Comparison of ENCODE assay signal across 17 cellular contexts in genomic region chr14:76314521-76314951, GRCh38.
DNase-seq lines count a peak whose midpoint lies in the region; ATAC-seq and TF ChIP-seq lines count a peak whose summit lies in the region.
"Had no signal": no experiment of that assay in that cellular context is flagged by ENCODE, and none has a peak within 500 bp of the region (broad histone marks: within the 10 kb centered on the region; RNA-seq: fewer than 3 reads in every experiment).

No MANE protein-coding gene starts in this region.

- peaks cover 42% of the 10 kb centered on the region for H3K4me1 ChIP-seq in iPS-20b (ENCODE audit: insufficient read depth, low read length)
- no peaks in the 10 kb centered on the region for H3K4me1 ChIP-seq in upper lobe of right lung

- DNase-seq in NCI-H82 (lab: John Stamatoyannopoulos, UW) (peak; percentile 28), NCI-H82 treated with DMSO at 0.1 percent for 48 hours (lab: John Stamatoyannopoulos, UW; ENCODE audit: unreplicated experiment) (no peak), WERI-Rb-1 (peak; percentile 63), upper lobe of right lung (peak; percentile 20), NCI-H345 (lab: John Stamatoyannopoulos, UW) (no peak), NCI-H1436 treated with DMSO at 0.1 percent for 48 hours (lab: John Stamatoyannopoulos, UW) (no peak)
- DNase-seq: COR-L47, DMS53, MG63, NCI-H1105, NCI-H1930, NCI-H510A treated with DMSO at 0.1 percent for 48 hours had no signal

- H3K27me3 ChIP-seq in WERI-Rb-1 (ENCODE audit: insufficient read depth, low read depth, severe bottlenecking) (no peaks in the 10 kb centered on the region), iPS-20b (ENCODE audit: insufficient read depth, low read length) (peaks cover 76% of the 10 kb centered on the region), upper lobe of right lung (no peaks in the 10 kb centered on the region)
- H3K27me3 ChIP-seq: MG63 had no signal

- H3K4me3 ChIP-seq in WERI-Rb-1 (ENCODE audit: low read depth, low read length) (no peak overlapping the region), iPS-20b (ENCODE audit: low read length) (peak overlapping the region; percentile 6; the same call in 1 of the 2 replicates), upper lobe of right lung (no peak overlapping the region)
- H3K4me3 ChIP-seq: GM12878, MG63 had no signal

- H3K36me3 ChIP-seq in WERI-Rb-1 (no peaks in the 10 kb centered on the region), iPS-20b (ENCODE audit: insufficient read depth, low read depth, low read length) (no peaks in the 10 kb centered on the region), upper lobe of right lung (no peaks in the 10 kb centered on the region)
- H3K36me3 ChIP-seq: MG63 had no signal

- no peaks in the 10 kb centered on the region for H3K9me3 ChIP-seq in WERI-Rb-1 (ENCODE audit: severe bottlenecking)
- H3K9me3 ChIP-seq in iPS-20b (ENCODE audit: insufficient read depth, low read depth, low read length): no peaks in the 10 kb centered on the region
- no peaks in the 10 kb centered on the region for H3K9me3 ChIP-seq in upper lobe of right lung
- H3K9me3 ChIP-seq: MG63 had no signal

- peak overlapping the region; percentile 7; the same call in 1 of the 2 replicates for H3K9ac ChIP-seq in iPS-20b (ENCODE audit: low read depth, low read length)
- H3K9ac ChIP-seq: KMS-11 had no signal

- intact Hi-C loops in upper lobe of right lung (cut with DNase I): no loop called here

- no peak for ATAC-seq in upper lobe of right lung
- no peak for ATAC-seq in GM19397 (IDR thresholded peaks at IDR 0.05; ENCODE audit: unreplicated experiment)
- ATAC-seq: GM12878 had no signal

- no peak overlapping the region for H3K27ac ChIP-seq in WERI-Rb-1
- no peak overlapping the region for H3K27ac ChIP-seq in iPS-20b (ENCODE audit: low read length)
- H3K27ac ChIP-seq in upper lobe of right lung: no peak overlapping the region
- H3K27ac ChIP-seq: HL-60, KMS-11 had no signal

- TF ChIP-seq CTCF in WERI-Rb-1 (IDR thresholded peaks at IDR 0.05; ENCODE audit: low read depth, low read length): no peak
- TF ChIP-seq CTCF in upper lobe of right lung (IDR thresholded peaks at IDR 0.05): no peak

Comparison
In these comparisons a context has a peak if more than half of its experiments do, and no peak if none do; other contexts are left out.
1. DNase-seq: peak in NCI-H82 (single experiment), WERI-Rb-1 (single experiment) and upper lobe of right lung (single experiment); none in NCI-H82 treated with DMSO at 0.1 percent for 48 hours (single experiment), NCI-H345 (single experiment) and NCI-H1436 treated with DMSO at 0.1 percent for 48 hours (single experiment).